ENCODE assay signal across 37 cellular contexts in the genomic region with DNA sequence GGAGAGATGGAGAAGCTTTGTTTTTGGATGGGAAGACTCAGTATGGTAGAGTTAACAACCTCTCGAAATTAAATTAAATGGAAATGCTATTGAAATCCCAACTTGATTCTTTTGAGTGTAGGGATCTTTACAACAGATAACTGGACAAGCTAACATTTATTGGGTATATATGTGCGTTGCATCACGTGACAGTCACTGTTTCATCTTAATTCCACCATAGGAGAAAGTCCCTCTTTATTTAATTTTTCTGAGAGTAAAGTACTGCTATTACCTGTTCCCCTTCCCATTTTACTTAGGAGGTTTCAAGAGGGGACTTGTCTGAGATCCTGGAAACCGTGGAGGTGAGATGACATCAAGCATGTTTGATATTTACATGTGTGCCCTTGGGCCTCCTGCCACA. TPM values are rescaled to one million over a fixed set of nuclear protein-coding genes. Genes with fewer than 3 reads are reported as not detected.
"Had no signal": no experiment of that assay in that cellular context is flagged by ENCODE, and none has a peak within 500 bp of the region (broad histone marks: within the 10 kb centered on the region; RNA-seq: fewer than 3 reads in every experiment).

No MANE protein-coding gene starts in this region.

- H3K9me3 Mint-ChIP-seq: activated B cell treated with CpG ODN at 0.5 μM for 24 hours; activated CD4-positive, alpha-beta memory T cell treated with anti-CD3 and anti-CD28 coated beads, Interleukin-2, amount 10 ng/mL, durations not matched to agents 7 days and 5 days; activated CD4-positive, alpha-beta T cell treated with anti-CD3 and anti-CD28 coated beads, Interleukin-2, amount 10 ng/mL, durations not matched to agents 24 days and 14 days; activated naive CD4-positive, alpha-beta T cell treated with anti-CD3 and anti-CD28 coated beads for 36 hours; activated naive CD4-positive, alpha-beta T cell treated with anti-CD3 and anti-CD28 coated beads, Interleukin-2, amount 50 U/mL, for 72 hours; activated naive CD8-positive, alpha-beta T cell treated with anti-CD3 and anti-CD28 coated beads for 36 hours; activated T-helper 17 cell treated with anti-CD3 and anti-CD28 coated beads, Interleukin-2, amount 50 U/mL, for 72 hours; T-helper 1 cell treated with Interleukin-12 subunit alpha and Interleukin-12 subunit beta and Interleukin-4 antibody, amounts not matched to agents 30 μg/mL and 1 μg/mL, for 36 hours; T-helper 2 cell treated with Interferon-gamma antibody and Interleukin-4, amounts not matched to agents 5 μg/mL and 100 μg/mL, for 36 hours had no signal

- H3K36me3 ChIP-seq: adrenal gland, brain microvascular endothelial cell, breast epithelium had no signal

- H3K4me1 Mint-ChIP-seq: activated B cell treated with CpG ODN at 0.5 μM for 24 hours; activated CD4-positive, alpha-beta T cell treated with anti-CD3 and anti-CD28 coated beads, Interleukin-2, amount 10 ng/mL, durations not matched to agents 24 days and 14 days; activated naive CD8-positive, alpha-beta T cell treated with anti-CD3 and anti-CD28 coated beads for 36 hours; activated T-helper 17 cell treated with anti-CD3 and anti-CD28 coated beads, Interleukin-2, amount 50 U/mL, for 72 hours had no signal

- ATAC-seq: activated CD8-positive, alpha-beta memory T cell treated with anti-CD3 and anti-CD28 coated beads, Interleukin-2, amount 10 ng/mL, durations not matched to agents 7 days and 5 days; activated CD8-positive, alpha-beta T cell treated with anti-CD3 and anti-CD28 coated beads, Interleukin-2, amount 10 ng/mL, durations not matched to agents 7 days and 5 days; activated naive CD4-positive, alpha-beta T cell treated with anti-CD3 and anti-CD28 coated beads, Interleukin-2, amount 50 U/mL, for 72 hours; activated T-helper 17 cell treated with anti-CD3 and anti-CD28 coated beads, Interleukin-2, amount 50 U/mL, for 72 hours; body of pancreas had no signal

- H3K4me1 ChIP-seq: adrenal gland, breast epithelium had no signal

- H3K27me3 Mint-ChIP-seq: activated B cell treated with CpG ODN at 0.5 μM for 24 hours; activated CD4-positive, alpha-beta memory T cell treated with anti-CD3 and anti-CD28 coated beads, Interleukin-2, amount 10 ng/mL, durations not matched to agents 7 days and 5 days; activated CD8-positive, alpha-beta memory T cell treated with anti-CD3 and anti-CD28 coated beads, Interleukin-2, amount 10 ng/mL, durations not matched to agents 7 days and 5 days; activated naive CD8-positive, alpha-beta T cell treated with anti-CD3 and anti-CD28 coated beads for 36 hours; activated T-helper 17 cell treated with anti-CD3 and anti-CD28 coated beads, Interleukin-2, amount 50 U/mL, for 72 hours had no signal

- H3K27me3 ChIP-seq: adrenal gland, body of pancreas, brain microvascular endothelial cell, breast epithelium had no signal

- H3K4me3 ChIP-seq: adrenal gland, body of pancreas, breast epithelium had no signal

- H3K9me3 ChIP-seq: adrenal gland, body of pancreas, breast epithelium had no signal

- H3K27ac ChIP-seq: adrenal gland, body of pancreas, brain microvascular endothelial cell, breast epithelium, VCaP had no signal

- H3K36me3 Mint-ChIP-seq: activated CD8-positive, alpha-beta memory T cell treated with anti-CD3 and anti-CD28 coated beads, Interleukin-2, amount 10 ng/mL, durations not matched to agents 7 days and 5 days; activated naive CD4-positive, alpha-beta T cell treated with anti-CD3 and anti-CD28 coated beads, Interleukin-2, amount 50 U/mL, for 72 hours; activated naive CD8-positive, alpha-beta T cell treated with anti-CD3 and anti-CD28 coated beads for 36 hours had no signal

- FAIRE-seq: astrocyte, TTC549 had no signal

- H3K4me3 Mint-ChIP-seq: activated B cell treated with CpG ODN at 0.5 μM for 24 hours; activated CD4-positive, alpha-beta memory T cell treated with anti-CD3 and anti-CD28 coated beads, Interleukin-2, amount 10 ng/mL, durations not matched to agents 7 days and 5 days; activated CD4-positive, alpha-beta T cell treated with anti-CD3 and anti-CD28 coated beads, Interleukin-2, amount 10 ng/mL, durations not matched to agents 24 days and 14 days; activated CD8-positive, alpha-beta memory T cell treated with anti-CD3 and anti-CD28 coated beads, Interleukin-2, amount 10 ng/mL, durations not matched to agents 7 days and 5 days; activated CD8-positive, alpha-beta T cell treated with anti-CD3 and anti-CD28 coated beads, Interleukin-2, amount 10 ng/mL, durations not matched to agents 7 days and 5 days; activated naive CD4-positive, alpha-beta T cell treated with anti-CD3 and anti-CD28 coated beads for 36 hours; activated naive CD8-positive, alpha-beta T cell treated with anti-CD3 and anti-CD28 coated beads for 36 hours; activated T-helper 17 cell treated with anti-CD3 and anti-CD28 coated beads, Interleukin-2, amount 50 U/mL, for 72 hours; T-helper 1 cell treated with Interleukin-12 subunit alpha and Interleukin-12 subunit beta and Interleukin-4 antibody, amounts not matched to agents 30 μg/mL and 1 μg/mL, for 36 hours; T-helper 2 cell treated with Interferon-gamma antibody and Interleukin-4, amounts not matched to agents 5 μg/mL and 100 μg/mL, for 36 hours had no signal

- H3K27ac Mint-ChIP-seq: activated B cell treated with CpG ODN at 0.5 μM for 24 hours; activated CD4-positive, alpha-beta memory T cell treated with anti-CD3 and anti-CD28 coated beads, Interleukin-2, amount 10 ng/mL, durations not matched to agents 7 days and 5 days; activated CD4-positive, alpha-beta T cell treated with anti-CD3 and anti-CD28 coated beads, Interleukin-2, amount 10 ng/mL, durations not matched to agents 24 days and 14 days; activated CD8-positive, alpha-beta memory T cell treated with anti-CD3 and anti-CD28 coated beads, Interleukin-2, amount 10 ng/mL, durations not matched to agents 7 days and 5 days; activated CD8-positive, alpha-beta T cell treated with anti-CD3 and anti-CD28 coated beads, Interleukin-2, amount 10 ng/mL, durations not matched to agents 7 days and 5 days; activated naive CD4-positive, alpha-beta T cell treated with anti-CD3 and anti-CD28 coated beads for 36 hours; activated naive CD8-positive, alpha-beta T cell treated with anti-CD3 and anti-CD28 coated beads for 36 hours; activated T-helper 17 cell treated with anti-CD3 and anti-CD28 coated beads, Interleukin-2, amount 50 U/mL, for 72 hours; T-helper 1 cell treated with Interleukin-12 subunit alpha and Interleukin-12 subunit beta and Interleukin-4 antibody, amounts not matched to agents 30 μg/mL and 1 μg/mL, for 36 hours; T-helper 2 cell treated with Interferon-gamma antibody and Interleukin-4, amounts not matched to agents 5 μg/mL and 100 μg/mL, for 36 hours had no signal

- DNase-seq: activated B cell treated with CpG ODN at 0.5 μM for 24 hours; activated CD4-positive, alpha-beta memory T cell treated with anti-CD3 and anti-CD28 coated beads, Interleukin-2, amount 10 ng/mL, durations not matched to agents 7 days and 5 days; activated CD4-positive, alpha-beta T cell treated with anti-CD3 and anti-CD28 coated beads for 4 hours; activated CD4-positive, alpha-beta T cell treated with anti-CD3 and anti-CD28 coated beads, Interleukin-2, amount 10 ng/mL, durations not matched to agents 24 days and 14 days; activated CD4-positive, alpha-beta T cell treated with anti-CD3 and anti-CD28 coated beads, Interleukin-2, amount 50 U/mL, for 48 hours; activated CD4-positive, CD25-positive, alpha-beta regulatory T cell treated with anti-CD3 and anti-CD28 coated beads, Interleukin-2, amount 50 U/mL, for 72 hours; activated CD8-positive, alpha-beta memory T cell treated with anti-CD3 and anti-CD28 coated beads for 24 hours; activated CD8-positive, alpha-beta memory T cell treated with anti-CD3 and anti-CD28 coated beads, Interleukin-2, amount 10 ng/mL, durations not matched to agents 7 days and 5 days; activated CD8-positive, alpha-beta memory T cell treated with anti-CD3 and anti-CD28 coated beads, Interleukin-2, amount 50 U/mL, for 48 hours; activated CD8-positive, alpha-beta T cell treated with anti-CD3 and anti-CD28 coated beads, Interleukin-2, amount 10 ng/mL, durations not matched to agents 7 days and 5 days; activated effector memory CD4-positive, alpha-beta T cell treated with anti-CD3 and anti-CD28 coated beads, Interleukin-2, amount 50 U/mL, for 16 hours; activated gamma-delta T cell treated with Interleukin-2 at 50 U/mL for 16 hours; activated naive CD4-positive, alpha-beta T cell; activated naive CD4-positive, alpha-beta T cell treated with anti-CD3 and anti-CD28 coated beads for 36 hours; activated naive CD4-positive, alpha-beta T cell treated with anti-CD3 and anti-CD28 coated beads, Interleukin-2, amount 50 U/mL, for 16 hours; activated naive CD8-positive, alpha-beta T cell treated with anti-CD3 and anti-CD28 coated beads for 36 hours; activated T-cell treated with anti-CD3 and anti-CD28 coated beads, Interleukin-2, amount 50 U/mL, for 48 hours; adrenal gland; amniotic stem cell; aorta; body of pancreas; brain microvascular endothelial cell; central memory CD4-positive, alpha-beta T cell; SW 1271; T-helper 1 cell; T-helper 2 cell; T-helper 9 cell had no signal

RNA-seq across cellular contexts. Expression of a gene that starts 11.1 kb away (rescaled TPM):
- total RNA-seq: activated B cell treated with CpG ODN at 0.5 μM for 24 hours; activated CD4-positive, alpha-beta memory T cell treated with anti-CD3 and anti-CD28 coated beads, Interleukin-2, amount 10 ng/mL, durations not matched to agents 7 days and 5 days; activated CD4-positive, alpha-beta T cell treated with anti-CD3 and anti-CD28 coated beads, Interleukin-2, amount 10 ng/mL, durations not matched to agents 24 days and 14 days; activated CD8-positive, alpha-beta memory T cell treated with anti-CD3 and anti-CD28 coated beads, Interleukin-2, amount 10 ng/mL, durations not matched to agents 7 days and 5 days; activated CD8-positive, alpha-beta T cell treated with anti-CD3 and anti-CD28 coated beads, Interleukin-2, amount 10 ng/mL, durations not matched to agents 7 days and 5 days; activated naive CD4-positive, alpha-beta T cell treated with anti-CD3 and anti-CD28 coated beads for 36 hours; activated naive CD4-positive, alpha-beta T cell treated with anti-CD3 and anti-CD28 coated beads, Interleukin-2, amount 50 U/mL, for 72 hours; activated naive CD8-positive, alpha-beta T cell treated with anti-CD3 and anti-CD28 coated beads for 36 hours; activated T-helper 17 cell treated with anti-CD3 and anti-CD28 coated beads, Interleukin-2, amount 50 U/mL, for 72 hours; adrenal gland; aorta; astrocyte; body of pancreas; breast epithelium; cardiac septum; cerebellum had no signal
- polyA plus RNA-seq: adrenal gland, aorta had no signal
